Comparison of ENCODE assay signal across 9 cellular contexts in genomic region chr17:56786989-56787482, GRCh38. TPM values are rescaled to one million over a fixed set of nuclear protein-coding genes. Genes with fewer than 3 reads are reported as not detected.
DNase-seq lines count a peak whose midpoint lies in the region; ATAC-seq and TF ChIP-seq lines count a peak whose summit lies in the region.
"Had no signal": no experiment of that assay in that cellular context is flagged by ENCODE, and none has a peak within 500 bp of the region (broad histone marks: within the 10 kb centered on the region; RNA-seq: fewer than 3 reads in every experiment).

No MANE protein-coding gene starts in this region.

- peak overlapping the region in 4 of 7 donors; percentile 6 to 33 (median 18) for H3K4me3 Mint-ChIP-seq in CD8-positive, alpha-beta memory T cell

- no peak for TF ChIP-seq POLR2A in gastroesophageal sphincter (IDR thresholded peaks at IDR 0.05)

- TF ChIP-seq CTCF in gastroesophageal sphincter (IDR thresholded peaks at IDR 0.05) = no peak
- no peak for TF ChIP-seq CTCF in colonic mucosa (IDR thresholded peaks at IDR 0.05)

- ATAC-seq in GM21576 (IDR thresholded peaks at IDR 0.05; ENCODE audit: unreplicated experiment) (peak; percentile 73), esophagus mucosa (peak; percentile 97), gastroesophageal sphincter (no peak)

- peaks cover 7% of the 10 kb centered on the region for H3K4me1 ChIP-seq in CD8-positive, alpha-beta memory T cell (ENCODE audit: insufficient read depth, low read length)
- H3K4me1 ChIP-seq in gastroesophageal sphincter (no peaks in the 10 kb centered on the region), colonic mucosa (no peaks in the 10 kb centered on the region)

- no peaks in the 10 kb centered on the region for H3K27me3 ChIP-seq in CD8-positive, alpha-beta memory T cell (ENCODE audit: insufficient read depth, low read length, poor library complexity, severe bottlenecking)
- peaks cover under 1% of the 10 kb centered on the region for H3K27me3 ChIP-seq in gastroesophageal sphincter
- no peaks in the 10 kb centered on the region for H3K27me3 ChIP-seq in colonic mucosa
- H3K27me3 ChIP-seq: Peyer's patch had no signal

- H3K36me3 ChIP-seq in CD8-positive, alpha-beta memory T cell (ENCODE audit: insufficient read depth, low read length) = no peaks in the 10 kb centered on the region
- H3K36me3 ChIP-seq in gastroesophageal sphincter (no peaks in the 10 kb centered on the region), colonic mucosa (no peaks in the 10 kb centered on the region)
- H3K36me3 ChIP-seq: Peyer's patch had no signal

- H3K4me1 Mint-ChIP-seq in CD8-positive, alpha-beta memory T cell = peaks cover 9 to 17% (median 11%) of the 10 kb centered on the region in 3 donors

- intact Hi-C loops in colonic mucosa (cut with DNase I) = no loop called here

- CTCF ChIA-PET in CD8-positive, alpha-beta memory T cell (lab: Charles Lee) = no interaction called here

- peak in 1 of 5 donors; percentile 48 for DNase-seq in CD8-positive, alpha-beta memory T cell
- DNase-seq in KBM-7 (peak; percentile 93), colonic mucosa (no peak)
- peak; percentile 47 to 58 for DNase-seq in activated CD4-positive, alpha-beta T cell treated with anti-CD3 and anti-CD28 coated beads for 4 hours
- DNase-seq in stimulated activated CD4-positive, alpha-beta T cell treated with anti-CD3 and anti-CD28 coated beads, Interleukin-15, amount 100 ng/mL, for 48 hours (ENCODE audit: low read depth in 2 of 2) = peak; percentile 60 to 66

- H3K27me3 Mint-ChIP-seq in CD8-positive, alpha-beta memory T cell = peaks cover 0 to 5% of the 10 kb centered on the region in 2 donors

- no peak overlapping the region for H3K27ac ChIP-seq in CD8-positive, alpha-beta memory T cell (ENCODE audit: low read depth, low read length)
- H3K27ac ChIP-seq in gastroesophageal sphincter (no peak overlapping the region), colonic mucosa (no peak overlapping the region)

- no peaks in the 10 kb centered on the region for H3K9me3 Mint-ChIP-seq in CD8-positive, alpha-beta memory T cell

- no peak overlapping the region for H3K4me3 ChIP-seq in CD8-positive, alpha-beta memory T cell (ENCODE audit: low read length)
- H3K4me3 ChIP-seq in gastroesophageal sphincter = no peak overlapping the region
- H3K4me3 ChIP-seq in colonic mucosa = no peak overlapping the region

- no peak for TF ChIP-seq EP300 in gastroesophageal sphincter (IDR thresholded peaks at IDR 0.05)

- H3K9ac ChIP-seq in colonic mucosa (ENCODE audit: low read depth in 2 of 2, low read length in 2 of 2) = no peak overlapping the region

- POLR2A ChIA-PET in CD8-positive, alpha-beta memory T cell (lab: Charles Lee) = no interaction called here

- H3K9me3 ChIP-seq in CD8-positive, alpha-beta memory T cell (ENCODE audit: low read length) = no peaks in the 10 kb centered on the region
- H3K9me3 ChIP-seq in gastroesophageal sphincter = no peaks in the 10 kb centered on the region
- no peaks in the 10 kb centered on the region for H3K9me3 ChIP-seq in colonic mucosa
- H3K9me3 ChIP-seq: Peyer's patch had no signal

- H3K36me3 Mint-ChIP-seq in CD8-positive, alpha-beta memory T cell = peaks cover 0 to 3% (median 0%) of the 10 kb centered on the region in 3 donors

- H3K27ac Mint-ChIP-seq in CD8-positive, alpha-beta memory T cell = peak overlapping the region in 2 of 8 donors; percentile 11 to 69

- WGBS in gastroesophageal sphincter (ENCODE audit: low coverage in 1 of 2), 2 donors = 60 to 62% methylated on average over 6 to 7 of the region's 7 CpGs

- in situ Hi-C loops in KBM-7 (cut with MboI; ENCODE audit: low pct_unique_long_range_greater_than_20kb, low sequenced_read_pairs) = no loop called here

RNA-seq across cellular contexts. Expression of gene C17orf67, which starts 46.7 kb away (rescaled TPM):
- 1 to 10 TPM; 3.2 to 4.6 TPM for total RNA-seq in CD8-positive, alpha-beta memory T cell
- 2.5 TPM for polyA plus RNA-seq in CD8-positive, alpha-beta memory T cell
- 0.52 TPM for total RNA-seq in esophagus mucosa
- total RNA-seq in gastroesophageal sphincter = 1 to 10 TPM; 1.1 to 3.5 (median 2.3) TPM
- 1 to 10 TPM; 1.4 to 1.7 TPM for total RNA-seq in colonic mucosa

RNA-seq across cellular contexts. Expression of gene DGKE, which starts 46.9 kb away (rescaled TPM):
- 10 to 100 TPM; 26.7 to 30.5 TPM for total RNA-seq in CD8-positive, alpha-beta memory T cell
- 4.9 TPM for polyA plus RNA-seq in CD8-positive, alpha-beta memory T cell
- 3.1 TPM for total RNA-seq in esophagus mucosa
- total RNA-seq in gastroesophageal sphincter = 10 to 100 TPM in 1 of 4 donors, 1 to 10 TPM in 3; 8.4 to 12.5 (median 9.7) TPM
- total RNA-seq in colonic mucosa = 10 to 100 TPM in 1 of 2 donors, 1 to 10 TPM in 1; 7.8 to 10.5 TPM
